In genomic region chr14:64504310-64504896, GRCh38 we compare ENCODE assay signal across 8 cellular contexts. TPM values are rescaled to one million over a fixed set of nuclear protein-coding genes. Genes with fewer than 3 reads are reported as not detected.
DNase-seq lines count a peak whose midpoint lies in the region; ATAC-seq and TF ChIP-seq lines count a peak whose summit lies in the region.

ZBTB1 (plus strand) TSS chr14:64504770; CDS start chr14:64521505, 16,735 bp downstream.

- no peaks in the 10 kb centered on the region for H3K9me3 ChIP-seq in muscle layer of duodenum (ENCODE audit: control insufficient read depth in 1 of 2, low read length in 2 of 2)

- peaks cover 0 to 2% (median 0%) of the 10 kb centered on the region in 3 donors for H3K9me3 Mint-ChIP-seq in IgD-negative memory B cell
- no peaks in the 10 kb centered on the region for H3K9me3 Mint-ChIP-seq in activated T-cell treated with anti-CD3 and anti-CD28 coated beads, Interleukin-2, amount 50 U/mL, for 4 hours

- peaks cover 59 to 62% (median 60%) of the 10 kb centered on the region in 3 donors for H3K4me1 Mint-ChIP-seq in IgD-negative memory B cell
- H3K4me1 Mint-ChIP-seq in activated T-cell treated with anti-CD3 and anti-CD28 coated beads, Interleukin-2, amount 50 U/mL, for 4 hours (ENCODE audit: low read depth): peaks cover 71% of the 10 kb centered on the region

- H3K27ac Mint-ChIP-seq in IgD-negative memory B cell: peak within 1 kb of the TSS; percentile 98 to 100 (median 100)

- H3K27me3 Mint-ChIP-seq in IgD-negative memory B cell: no peaks in the 10 kb centered on the region
- no peaks in the 10 kb centered on the region for H3K27me3 Mint-ChIP-seq in activated T-cell treated with anti-CD3 and anti-CD28 coated beads, Interleukin-2, amount 50 U/mL, for 4 hours (ENCODE audit: low read depth)

- H3K27me3 ChIP-seq in muscle layer of duodenum (ENCODE audit: low read depth, low read length): no peaks in the 10 kb centered on the region

- peak; percentile 19 for ATAC-seq in GM21360 (IDR thresholded peaks at IDR 0.05; ENCODE audit: unreplicated experiment)
- ATAC-seq in activated T-cell treated with anti-CD3 and anti-CD28 coated beads, Interleukin-2, amount 50 U/mL, for 4 hours: peak; percentile 56 to 61
- peak; percentile 70 for ATAC-seq in esophagus mucosa

- peak within 1 kb of the TSS; percentile 93 for H3K27ac ChIP-seq in muscle layer of duodenum (ENCODE audit: low read length)

- peaks cover 0 to 8% of the 10 kb centered on the region in 2 donors for H3K36me3 ChIP-seq in muscle layer of duodenum (ENCODE audit: control insufficient read depth in 1 of 2, insufficient read depth in 2 of 2, low read length in 2 of 2)

- peak within 1 kb of the TSS; percentile 90 to 97 for H3K4me3 ChIP-seq in muscle layer of duodenum (ENCODE audit: low read depth in 1 of 2, low read length in 2 of 2)

- peak; percentile 96 for DNase-seq in CD1c-positive myeloid dendritic cell (ENCODE audit: extremely low spot score)
- DNase-seq in activated T-cell treated with anti-CD3 and anti-CD28 coated beads, Interleukin-2, amount 50 U/mL, for 4 hours: peak; percentile 79
- DNase-seq in stimulated activated CD8-positive, alpha-beta memory T cell treated with anti-CD3 and anti-CD28 coated beads, Interleukin-7, amount 100 ng/mL, for 1 hour (ENCODE audit: low read depth in 2 of 2): peak; percentile 63 to 72

- H3K36me3 Mint-ChIP-seq in IgD-negative memory B cell: no peaks in the 10 kb centered on the region
- peaks cover 3% of the 10 kb centered on the region for H3K36me3 Mint-ChIP-seq in activated T-cell treated with anti-CD3 and anti-CD28 coated beads, Interleukin-2, amount 50 U/mL, for 4 hours (ENCODE audit: insufficient read depth)

- H3K4me1 ChIP-seq in muscle layer of duodenum (ENCODE audit: control insufficient read depth in 1 of 2, insufficient read depth in 2 of 2, low read length in 2 of 2): peaks cover 28 to 34% of the 10 kb centered on the region in 2 donors

- peak within 1 kb of the TSS; percentile 96 to 99 (median 98) for H3K4me3 Mint-ChIP-seq in IgD-negative memory B cell
- H3K4me3 Mint-ChIP-seq in activated T-cell treated with anti-CD3 and anti-CD28 coated beads, Interleukin-2, amount 50 U/mL, for 4 hours: peak within 1 kb of the TSS; percentile 99

TF ChIP-seq in PFSK-1, 5 proteins besides CTCF, POLR2A, EP300 and RAD21:
- TF ChIP-seq FOXP2 (optimal IDR thresholded peaks at IDR 0.05; ENCODE audit: borderline replicate concordance, extremely low read depth, extremely low read length, insufficient read depth) (peak; percentile 33), SIN3A (IDR thresholded peaks at IDR 0.05; ENCODE audit: borderline replicate concordance, insufficient read depth, low read length) (no peak), POLR2AphosphoS5 (IDR thresholded peaks at IDR 0.05; ENCODE audit: low read depth, low read length) (peak; percentile 59), REST (IDR thresholded peaks at IDR 0.05; ENCODE audit: insufficient read depth in 1 of 2, low read depth in 2 of 2, low read length in 2 of 2) (0 out of 4 replicates have a peak, but pooled peaks of 1 of the 2 experiments have one; percentile 4), TAF1 (IDR thresholded peaks at IDR 0.05; ENCODE audit: borderline replicate concordance, insufficient read depth, low read length) (no peak)

RNA-seq across cellular contexts. Expression of gene ZBTB1, which starts in this region (rescaled TPM):
- 57.3 TPM for polyA plus RNA-seq in IgD-negative memory B cell
- polyA plus RNA-seq in PFSK-1 (2012; ENCODE audit: insufficient read length, low read depth): 6.0 TPM
- 10 to 100 TPM; 24.0 to 28.5 (median 27.1) TPM for total RNA-seq in activated T-cell treated with anti-CD3 and anti-CD28 coated beads, Interleukin-2, amount 50 U/mL, for 4 hours
- total RNA-seq in esophagus mucosa: 16.5 TPM

Comparison
In these comparisons a context has a peak if more than half of its experiments do, and no peak if none do; other contexts are left out.
1. Peak in every context shown above with its lines: DNase-seq, ATAC-seq, H3K4me3 ChIP-seq and H3K27ac ChIP-seq.
2. ATAC-seq: peak in every context shown above with its lines; median percentile 70 in esophagus mucosa; 58 in activated T-cell treated with anti-CD3 and anti-CD28 coated beads, Interleukin-2, amount 50 U/mL, for 4 hours; 19 in GM21360.